15 cellular contexts compared by ENCODE assay signal in the genomic region with DNA sequence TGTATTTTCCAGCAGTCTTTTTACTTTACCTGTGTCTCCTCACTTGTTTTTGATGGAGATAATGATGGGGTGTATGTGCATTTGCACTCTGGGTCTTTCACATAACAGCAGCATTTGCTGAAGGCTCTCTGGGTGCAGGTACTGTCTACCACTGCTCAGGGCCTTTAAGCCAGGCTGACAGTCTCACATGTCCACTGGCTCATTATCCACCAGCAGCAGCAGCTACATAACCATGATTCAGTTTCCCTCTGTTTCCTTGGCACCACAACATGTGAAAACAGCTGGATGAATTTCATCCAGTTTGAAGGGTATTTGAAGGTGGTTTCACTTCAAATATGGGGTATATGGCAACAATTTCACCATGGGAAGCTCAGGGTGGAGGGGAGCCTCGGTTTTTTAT. TPM values are rescaled to one million over a fixed set of nuclear protein-coding genes. Genes with fewer than 3 reads are reported as not detected.
DNase-seq lines count a peak whose midpoint lies in the region; ATAC-seq and TF ChIP-seq lines count a peak whose summit lies in the region.
"Had no signal": no experiment of that assay in that cellular context is flagged by ENCODE, and none has a peak within 500 bp of the region (broad histone marks: within the 10 kb centered on the region; RNA-seq: fewer than 3 reads in every experiment).

No MANE protein-coding gene starts in this region.

- no peaks in the 10 kb centered on the region for H3F3A ChIP-seq in GM23338 (replicated peaks; ENCODE audit: low read depth)

- H3K4me3 Mint-ChIP-seq in GM23338, result no peak overlapping the region
- H3K4me3 Mint-ChIP-seq: activated T-cell treated with anti-CD3 and anti-CD28 coated beads, Interleukin-2, amount 50 U/mL, for 24 hours; natural killer cell treated with Interleukin-12 subunit alpha and Interleukin-12 subunit beta and Interleukin-15 and Interleukin-18, amount 100 ng/mL, for 72 hours had no signal

- no peak overlapping the region for H3K4me2 ChIP-seq in GM23338
- H3K4me2 ChIP-seq in fibroblast of lung (ENCODE audit: extremely low read depth, insufficient read depth, low read length), result no peak overlapping the region
- no peak overlapping the region for H3K4me2 ChIP-seq in parathyroid adenoma (ENCODE audit: low read length)

- H3K27ac Mint-ChIP-seq in GM23338, result peak overlapping the region; percentile 73
- H3K27ac Mint-ChIP-seq: activated T-cell treated with anti-CD3 and anti-CD28 coated beads, Interleukin-2, amount 50 U/mL, for 24 hours; natural killer cell treated with Interleukin-12 subunit alpha and Interleukin-12 subunit beta and Interleukin-15 and Interleukin-18, amount 100 ng/mL, for 72 hours had no signal

- no peak for TF ChIP-seq POLR2A in right lobe of liver (IDR thresholded peaks at IDR 0.05)

- H3K36me3 Mint-ChIP-seq in GM23338 (ENCODE audit: low read depth), result peaks cover 22% of the 10 kb centered on the region
- H3K36me3 Mint-ChIP-seq: natural killer cell treated with Interleukin-12 subunit alpha and Interleukin-12 subunit beta and Interleukin-15 and Interleukin-18, amount 100 ng/mL, for 72 hours had no signal

- TF ChIP-seq CTCF in GM23338 (conservative IDR thresholded peaks at IDR 0.05; ENCODE audit: low read depth in 2 of 2) (no peak), fibroblast of lung (conservative IDR thresholded peaks at IDR 0.05 in 1 of 2, IDR thresholded peaks at IDR 0.05 in 1 of 2; ENCODE audit: low read depth in 1 of 2, low read length in 2 of 2) (no peak), parathyroid adenoma (IDR thresholded peaks at IDR 0.05) (no peak), right lobe of liver (IDR thresholded peaks at IDR 0.05) (no peak)

- intact Hi-C loops in right lobe of liver (cut with DNase I), result no loop called here

- no peaks in the 10 kb centered on the region for H3K27me3 ChIP-seq in GM23338 (ENCODE audit: insufficient read depth)
- no peaks in the 10 kb centered on the region for H3K27me3 ChIP-seq in fibroblast of lung (ENCODE audit: control insufficient read depth, insufficient read depth, low read length)
- no peaks in the 10 kb centered on the region for H3K27me3 ChIP-seq in parathyroid adenoma (ENCODE audit: control insufficient read depth, insufficient read depth, low read length)
- H3K27me3 ChIP-seq in right lobe of liver, result no peaks in the 10 kb centered on the region
- H3K27me3 ChIP-seq: adrenal gland, left lung, stomach had no signal

- H3K9me3 ChIP-seq in fibroblast of lung (ENCODE audit: control insufficient read depth, insufficient read depth, low read depth, low read length) (no peaks in the 10 kb centered on the region), parathyroid adenoma (ENCODE audit: control insufficient read depth, low read length) (no peaks in the 10 kb centered on the region), right lobe of liver (no peaks in the 10 kb centered on the region)
- H3K9me3 ChIP-seq: stomach had no signal

- H3K36me3 ChIP-seq in GM23338 (ENCODE audit: insufficient read depth) (no peaks in the 10 kb centered on the region; the same call in 1 of the 2 replicates), fibroblast of lung (ENCODE audit: control insufficient read depth, insufficient read depth, low read length) (no peaks in the 10 kb centered on the region), parathyroid adenoma (ENCODE audit: control insufficient read depth, insufficient read depth, low read length) (no peaks in the 10 kb centered on the region), right lobe of liver (no peaks in the 10 kb centered on the region)
- H3K36me3 ChIP-seq: adrenal gland, left lung, stomach had no signal

- H4K20me1 ChIP-seq in GM23338 (replicated peaks; ENCODE audit: insufficient read depth), result no peaks in the 10 kb centered on the region
- H4K20me1 ChIP-seq in fibroblast of lung (ENCODE audit: control insufficient read depth, extremely low read depth, insufficient read depth, low read length), result no peaks in the 10 kb centered on the region

- DNase-seq in GM23338 (ENCODE audit: low spot score) (no peak), RPMI7951 (ENCODE audit: low read depth) (peak; percentile 73), fibroblast of lung (ENCODE audit: low read depth in 2 of 2) (peak; percentile 31 to 38), T-helper 9 cell (no peak), right lobe of liver (no peak), GM19240 (ENCODE audit: insufficient read length, low spot score) (no peak)
- DNase-seq: activated CD4-positive, alpha-beta T cell treated with anti-CD3 and anti-CD28 coated beads for 1 hour; activated T-cell treated with anti-CD3 and anti-CD28 coated beads, Interleukin-2, amount 50 U/mL, for 24 hours; adrenal gland; effector CD8-positive, alpha-beta T cell; left lung; stomach had no signal

- H2AFZ ChIP-seq in GM23338 (peak overlapping the region; percentile 19; the same call in 1 of the 2 replicates), fibroblast of lung (ENCODE audit: low read length) (no peak overlapping the region), parathyroid adenoma (peak overlapping the region; percentile 66)

- H3K9ac ChIP-seq in fibroblast of lung (ENCODE audit: insufficient read depth, low read length) (no peak overlapping the region), parathyroid adenoma (no peak overlapping the region)

- no peaks in the 10 kb centered on the region for H3K9me2 ChIP-seq in GM23338 (ENCODE audit: insufficient read depth)

- H3K4me1 ChIP-seq in GM23338 (ENCODE audit: insufficient read depth) (peaks cover 20% of the 10 kb centered on the region), fibroblast of lung (ENCODE audit: control insufficient read depth, extremely low read depth, insufficient read depth, low read length) (peaks cover 6% of the 10 kb centered on the region), parathyroid adenoma (peaks cover 20% of the 10 kb centered on the region), right lobe of liver (no peaks in the 10 kb centered on the region)
- H3K4me1 ChIP-seq: adrenal gland, left lung had no signal

- WGBS in right lobe of liver (ENCODE audit: insufficient coverage, low coverage, low lambda C conversion rate, missing lambda C conversion rate), result 50% methylated on average over 1 of the region's 1 CpG

- H3K4me3 ChIP-seq in GM23338 (no peak overlapping the region), fibroblast of lung (replicated peaks in 1 of 4; ENCODE audit: control extremely low read depth in 1 of 4, insufficient read depth in 1 of 4, low read depth in 3 of 4, low read length in 4 of 4) (no peak overlapping the region), parathyroid adenoma (ENCODE audit: low read depth, low read length) (no peak overlapping the region), right lobe of liver (no peak overlapping the region)
- H3K4me3 ChIP-seq: adrenal gland, left lung, stomach had no signal

- peaks cover 8% of the 10 kb centered on the region for H3K27me3 Mint-ChIP-seq in GM23338 (ENCODE audit: insufficient read depth, low read depth, poor library complexity)

- peaks cover 35% of the 10 kb centered on the region for H3K4me1 Mint-ChIP-seq in GM23338

- peak overlapping the region; percentile 84 for H3K27ac ChIP-seq in GM23338 (ENCODE audit: low read depth)
- H3K27ac ChIP-seq in fibroblast of lung (ENCODE audit: insufficient read depth, low read length), result no peak overlapping the region
- peak overlapping the region; percentile 61 for H3K27ac ChIP-seq in parathyroid adenoma
- no peak overlapping the region for H3K27ac ChIP-seq in right lobe of liver
- H3K27ac ChIP-seq: adrenal gland, left lung had no signal

- peaks cover 23% of the 10 kb centered on the region for H3K9me3 Mint-ChIP-seq in GM23338
- H3K9me3 Mint-ChIP-seq: activated T-cell treated with anti-CD3 and anti-CD28 coated beads, Interleukin-2, amount 50 U/mL, for 24 hours; natural killer cell treated with Interleukin-12 subunit alpha and Interleukin-12 subunit beta and Interleukin-15 and Interleukin-18, amount 100 ng/mL, for 72 hours had no signal

- H3K79me2 ChIP-seq in GM23338 (replicated peaks; ENCODE audit: insufficient read depth), result no peaks in the 10 kb centered on the region
- no peaks in the 10 kb centered on the region for H3K79me2 ChIP-seq in fibroblast of lung (ENCODE audit: control insufficient read depth, insufficient read depth, low read length)
- no peaks in the 10 kb centered on the region for H3K79me2 ChIP-seq in parathyroid adenoma

- no peak for ATAC-seq in GM23338
- no peak for ATAC-seq in HG02623 (IDR thresholded peaks at IDR 0.05; ENCODE audit: unreplicated experiment)
- ATAC-seq in right lobe of liver, result no peak
- ATAC-seq: left lung; natural killer cell treated with Interleukin-12 subunit alpha and Interleukin-12 subunit beta and Interleukin-15 and Interleukin-18, amount 100 ng/mL, for 72 hours had no signal

TF ChIP-seq in GM23338, 12 proteins besides CTCF, POLR2A, EP300 and RAD21 (continues in another document):
- TF ChIP-seq EZH2phosphoT487 (IDR thresholded peaks at IDR 0.05; ENCODE audit: unreplicated experiment) (no peak), STAT1 (IDR thresholded peaks at IDR 0.05; ENCODE audit: unreplicated experiment) (no peak), EZH2 (IDR thresholded peaks at IDR 0.05; ENCODE audit: low read depth, unreplicated experiment) (no peak), ZNF114 (CRISPR knock-in tag; IDR thresholded peaks at IDR 0.05) (no peak), JUNB (IDR thresholded peaks at IDR 0.05; ENCODE audit: unreplicated experiment) (no peak), ZNF331 (CRISPR knock-in tag; IDR thresholded peaks at IDR 0.05; ENCODE audit: low read depth) (no peak)

RNA-seq across cellular contexts. Expression of a gene that starts 41.2 kb away (rescaled TPM):
- total RNA-seq in GM23338 (2014; rRNA removed; shearing (Covaris generic)), result 94.3 and 96.0 TPM in 2 replicates
- 53.8 and 59.7 TPM in 2 replicates for polyA plus RNA-seq in GM23338 (2016; fragmentation: Nextera tagmentation; extraction: Ambion mirVana)
- total RNA-seq in RPMI7951 (2014; rRNA removed; shearing (Covaris generic)), result 9.0 and 10.5 TPM in 2 replicates
- total RNA-seq in fibroblast of lung, result 10.8 and 16.5 TPM in 2 replicates
- 14.5 and 23.6 TPM in 2 replicates for polyA plus RNA-seq in fibroblast of lung
- polyA plus RNA-seq in fibroblast of lung (2012), result 10.6 and 13.3 TPM in 2 replicates
- polyA minus RNA-seq in fibroblast of lung (ENCODE audit: low replicate concordance), result 31.6 and 47.6 TPM in 2 replicates
- under 1 TPM; 0.04 to 0.58 (median 0.37) TPM for total RNA-seq in right lobe of liver

Comparison
In these comparisons a context has a peak if more than half of its experiments do, and no peak if none do; other contexts are left out.
1. DNase-seq: peak in RPMI7951 (single experiment) and fibroblast of lung (2 of 2); none in GM23338 (single experiment), T-helper 9 cell (single experiment), right lobe of liver (0 of 3) and GM19240 (single experiment).
2. H3K27ac ChIP-seq: peak in GM23338 (single experiment) and parathyroid adenoma (single experiment); none in fibroblast of lung (single experiment) and right lobe of liver (0 of 3).